Comparison of ENCODE assay signal across 30 cellular contexts in the genomic region with DNA sequence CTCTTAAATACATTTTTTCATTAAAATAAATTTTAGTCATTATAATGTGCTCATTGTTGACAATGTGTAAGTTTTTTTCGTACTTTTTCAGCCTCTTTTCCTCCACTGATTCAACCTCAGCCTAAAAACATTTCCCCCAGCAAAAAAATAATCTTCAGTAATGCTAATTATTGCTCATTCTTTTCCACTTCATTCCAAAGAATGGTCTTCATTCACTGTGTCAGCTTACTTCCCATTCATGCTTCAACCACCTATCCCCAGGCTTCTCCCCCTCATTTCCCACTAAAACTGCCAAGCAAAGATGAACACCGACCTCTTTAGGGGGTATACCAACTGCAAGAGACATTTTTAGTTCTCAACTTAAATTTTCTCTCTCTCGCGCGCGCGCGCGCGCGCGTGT.
"Had no signal": no experiment of that assay in that cellular context is flagged by ENCODE, and none has a peak within 500 bp of the region (broad histone marks: within the 10 kb centered on the region; RNA-seq: fewer than 3 reads in every experiment).

No MANE protein-coding gene starts in this region.

- H3K36me3 Mint-ChIP-seq: activated naive CD4-positive, alpha-beta T cell treated with anti-CD3 and anti-CD28 coated beads, Interleukin-2, amount 50 U/mL, for 24 hours; activated naive CD8-positive, alpha-beta T cell treated with anti-CD3 and anti-CD28 coated beads for 36 hours had no signal

- H3K9me3 ChIP-seq: adrenal gland, body of pancreas, breast epithelium, esophagus muscularis mucosa, gastroesophageal sphincter had no signal

- H3K27me3 ChIP-seq: adrenal gland, body of pancreas, breast epithelium, cardiac muscle cell, dorsolateral prefrontal cortex, esophagus muscularis mucosa, foreskin keratinocyte, gastroesophageal sphincter had no signal

- H3K27me3 Mint-ChIP-seq: activated CD4-positive, alpha-beta T cell treated with anti-CD3 and anti-CD28 coated beads for 36 hours; activated naive CD4-positive, alpha-beta T cell treated with anti-CD3 and anti-CD28 coated beads, Interleukin-2, amount 50 U/mL, for 24 hours; effector memory CD8-positive, alpha-beta T cell had no signal

- H3K9me3 Mint-ChIP-seq: activated CD4-positive, alpha-beta memory T cell treated with anti-CD3 and anti-CD28 coated beads, Interleukin-2, amount 10 ng/mL, durations not matched to agents 7 days and 5 days; activated CD4-positive, alpha-beta T cell treated with anti-CD3 and anti-CD28 coated beads, Interleukin-2, amount 10 ng/mL, durations not matched to agents 7 days and 5 days; activated naive CD4-positive, alpha-beta T cell treated with anti-CD3 and anti-CD28 coated beads for 36 hours; activated naive CD4-positive, alpha-beta T cell treated with anti-CD3 and anti-CD28 coated beads, Interleukin-2, amount 50 U/mL, for 24 hours; activated naive CD8-positive, alpha-beta T cell treated with anti-CD3 and anti-CD28 coated beads for 36 hours; activated naive CD8-positive, alpha-beta T cell treated with anti-CD3 and anti-CD28 coated beads, Interleukin-2, amount 50 U/mL, for 24 hours; activated T-cell treated with anti-CD3 and anti-CD28 coated beads, Interleukin-2, amount 50 U/mL, for 4 hours; activated T-helper 2 cell treated with anti-CD3 and anti-CD28 coated beads, Interferon-gamma antibody, Interleukin-2, Interleukin-4, amounts not matched to agents 10 μg/mL and 5 μg/mL and 100 μg/mL, durations not matched to agents 14 hours and 24 hours and 36 hours; dendritic cell treated with granulocyte-macrophage colony-stimulating factor and Interleukin-4, amounts not matched to agents 40 ng/mL and 50 ng/mL, for 4 days; effector memory CD8-positive, alpha-beta T cell had no signal

- ATAC-seq: activated CD4-positive, alpha-beta T cell treated with anti-CD3 and anti-CD28 coated beads for 36 hours; activated naive CD8-positive, alpha-beta T cell treated with anti-CD3 and anti-CD28 coated beads, Interleukin-2, amount 50 U/mL, for 24 hours; activated T-cell treated with anti-CD3 and anti-CD28 coated beads, Interleukin-2, amount 50 U/mL, for 4 hours; body of pancreas; effector memory CD8-positive, alpha-beta T cell; foreskin keratinocyte; gastroesophageal sphincter had no signal

- H3K27ac ChIP-seq: adrenal gland, body of pancreas, breast epithelium, cardiac muscle cell, coronary artery, dorsolateral prefrontal cortex, esophagus muscularis mucosa, foreskin keratinocyte, gastroesophageal sphincter had no signal

- H3K27ac Mint-ChIP-seq: activated CD4-positive, alpha-beta memory T cell treated with anti-CD3 and anti-CD28 coated beads, Interleukin-2, amount 10 ng/mL, durations not matched to agents 7 days and 5 days; activated CD4-positive, alpha-beta T cell treated with anti-CD3 and anti-CD28 coated beads for 36 hours; activated CD4-positive, alpha-beta T cell treated with anti-CD3 and anti-CD28 coated beads, Interleukin-2, amount 10 ng/mL, durations not matched to agents 7 days and 5 days; activated naive CD4-positive, alpha-beta T cell treated with anti-CD3 and anti-CD28 coated beads for 36 hours; activated naive CD4-positive, alpha-beta T cell treated with anti-CD3 and anti-CD28 coated beads, Interleukin-2, amount 50 U/mL, for 24 hours; activated naive CD8-positive, alpha-beta T cell treated with anti-CD3 and anti-CD28 coated beads for 36 hours; activated naive CD8-positive, alpha-beta T cell treated with anti-CD3 and anti-CD28 coated beads, Interleukin-2, amount 50 U/mL, for 24 hours; activated T-helper 2 cell treated with anti-CD3 and anti-CD28 coated beads, Interferon-gamma antibody, Interleukin-2, Interleukin-4, amounts not matched to agents 10 μg/mL and 5 μg/mL and 100 μg/mL, durations not matched to agents 14 hours and 24 hours and 36 hours; dendritic cell treated with granulocyte-macrophage colony-stimulating factor and Interleukin-4, amounts not matched to agents 40 ng/mL and 50 ng/mL, for 4 days; effector memory CD8-positive, alpha-beta T cell had no signal

- DNase-seq: activated CD4-positive, alpha-beta memory T cell treated with anti-CD3 and anti-CD28 coated beads, Interleukin-2, amount 10 ng/mL, durations not matched to agents 7 days and 5 days; activated CD4-positive, alpha-beta T cell treated with anti-CD3 and anti-CD28 coated beads for 36 hours; activated CD4-positive, alpha-beta T cell treated with anti-CD3 and anti-CD28 coated beads, Interleukin-2, amount 10 ng/mL, durations not matched to agents 7 days and 5 days; activated CD4-positive, alpha-beta T cell treated with anti-CD3 and anti-CD28 coated beads, Interleukin-2, amount 50 U/mL, for 4 hours; activated CD4-positive, CD25-positive, alpha-beta regulatory T cell; activated CD4-positive, CD25-positive, alpha-beta regulatory T cell treated with anti-CD3 and anti-CD28 coated beads, Interleukin-2, amount 50 U/mL, for 72 hours; activated CD8-positive, alpha-beta memory T cell treated with anti-CD3 and anti-CD28 coated beads for 24 hours; activated effector memory CD4-positive, alpha-beta T cell treated with anti-CD3 and anti-CD28 coated beads, Interleukin-2, amount 50 U/mL, for 16 hours; activated naive CD4-positive, alpha-beta T cell treated with anti-CD3 and anti-CD28 coated beads for 36 hours; activated naive CD8-positive, alpha-beta T cell treated with anti-CD3 and anti-CD28 coated beads for 36 hours; activated naive CD8-positive, alpha-beta T cell treated with anti-CD3 and anti-CD28 coated beads, Interleukin-2, amount 50 U/mL, for 24 hours; activated T-cell treated with anti-CD3 and anti-CD28 coated beads, Interleukin-2, amount 50 U/mL, for 4 hours; adrenal gland; amygdala; aorta; body of pancreas; central memory CD4-positive, alpha-beta T cell; dorsolateral prefrontal cortex; effector memory CD8-positive, alpha-beta T cell; erythroblast; foreskin keratinocyte; T-helper 2 cell had no signal

- H3K4me3 Mint-ChIP-seq: activated CD4-positive, alpha-beta T cell treated with anti-CD3 and anti-CD28 coated beads for 36 hours; activated CD4-positive, alpha-beta T cell treated with anti-CD3 and anti-CD28 coated beads, Interleukin-2, amount 10 ng/mL, durations not matched to agents 7 days and 5 days; activated naive CD4-positive, alpha-beta T cell treated with anti-CD3 and anti-CD28 coated beads for 36 hours; activated naive CD4-positive, alpha-beta T cell treated with anti-CD3 and anti-CD28 coated beads, Interleukin-2, amount 50 U/mL, for 24 hours; activated naive CD8-positive, alpha-beta T cell treated with anti-CD3 and anti-CD28 coated beads for 36 hours; activated naive CD8-positive, alpha-beta T cell treated with anti-CD3 and anti-CD28 coated beads, Interleukin-2, amount 50 U/mL, for 24 hours; activated T-cell treated with anti-CD3 and anti-CD28 coated beads, Interleukin-2, amount 50 U/mL, for 4 hours; dendritic cell treated with granulocyte-macrophage colony-stimulating factor and Interleukin-4, amounts not matched to agents 40 ng/mL and 50 ng/mL, for 4 days; effector memory CD8-positive, alpha-beta T cell had no signal
